ENCODE assay signal across 2 cellular contexts in genomic region chr12:109157986-109158385, GRCh38.
TF ChIP-seq lines count a peak whose summit lies in the region.

No MANE protein-coding gene starts in this region.

TF ChIP-seq in liver, 16 proteins besides CTCF, POLR2A, EP300 and RAD21:
- no peak for TF ChIP-seq FOXA1 (IDR thresholded peaks at IDR 0.05)
- TF ChIP-seq, protein P1, sequence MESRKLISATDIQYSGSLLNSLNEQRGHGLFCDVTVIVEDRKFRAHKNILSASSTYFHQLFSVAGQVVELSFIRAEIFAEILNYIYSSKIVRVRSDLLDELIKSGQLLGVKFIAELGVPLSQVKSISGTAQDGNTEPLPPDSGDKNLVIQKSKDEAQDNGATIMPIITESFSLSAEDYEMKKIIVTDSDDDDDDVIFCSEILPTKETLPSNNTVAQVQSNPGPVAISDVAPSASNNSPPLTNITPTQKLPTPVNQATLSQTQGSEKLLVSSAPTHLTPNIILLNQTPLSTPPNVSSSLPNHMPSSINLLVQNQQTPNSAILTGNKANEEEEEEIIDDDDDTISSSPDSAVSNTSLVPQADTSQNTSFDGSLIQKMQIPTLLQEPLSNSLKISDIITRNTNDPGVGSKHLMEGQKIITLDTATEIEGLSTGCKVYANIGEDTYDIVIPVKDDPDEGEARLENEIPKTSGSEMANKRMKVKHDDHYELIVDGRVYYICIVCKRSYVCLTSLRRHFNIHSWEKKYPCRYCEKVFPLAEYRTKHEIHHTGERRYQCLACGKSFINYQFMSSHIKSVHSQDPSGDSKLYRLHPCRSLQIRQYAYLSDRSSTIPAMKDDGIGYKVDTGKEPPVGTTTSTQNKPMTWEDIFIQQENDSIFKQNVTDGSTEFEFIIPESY (IDR thresholded peaks at IDR 0.05) = no peak
- peak; percentile 50 for TF ChIP-seq NR2F2 (IDR thresholded peaks at IDR 0.05)

TF ChIP-seq in HepG2, 621 proteins besides CTCF, POLR2A, EP300 and RAD21:
- TF ChIP-seq ZNF160 (CRISPR knock-in tag; IDR thresholded peaks at IDR 0.05) (no peak), POLR2AphosphoS5 (IDR thresholded peaks at IDR 0.05; ENCODE audit: low read depth, low read length) (no peak), ZNF629 (CRISPR knock-in tag; conservative IDR thresholded peaks at IDR 0.05) (no peak), YEATS2 (CRISPR knock-in tag; IDR thresholded peaks at IDR 0.05; ENCODE audit: borderline replicate concordance) (no peak), ZNF878 (CRISPR knock-in tag; IDR thresholded peaks at IDR 0.05) (no peak), DNMT1 (CRISPR knock-in tag; IDR thresholded peaks at IDR 0.05) (no peak), KMT2B (CRISPR knock-in tag; IDR thresholded peaks at IDR 0.05) (no peak), ZMYM4 (CRISPR knock-in tag; IDR thresholded peaks at IDR 0.05) (no peak), ZNF354B (CRISPR knock-in tag; IDR thresholded peaks at IDR 0.05) (no peak), NR2F6 (IDR thresholded peaks at IDR 0.05) (no peak), NR2F6 (CRISPR knock-in tag; IDR thresholded peaks at IDR 0.05) (no peak), STAT5B (CRISPR knock-in tag; IDR thresholded peaks at IDR 0.05) (no peak), ZNF7 (CRISPR knock-in tag; IDR thresholded peaks at IDR 0.05) (no peak), TGIF2 (CRISPR knock-in tag; IDR thresholded peaks at IDR 0.05) (no peak), ZNF563 (CRISPR knock-in tag; IDR thresholded peaks at IDR 0.05) (no peak), PAF1 (CRISPR knock-in tag; IDR thresholded peaks at IDR 0.05) (no peak), BRD4 (CRISPR knock-in tag; IDR thresholded peaks at IDR 0.05) (no peak)
- TF ChIP-seq, protein P2, sequence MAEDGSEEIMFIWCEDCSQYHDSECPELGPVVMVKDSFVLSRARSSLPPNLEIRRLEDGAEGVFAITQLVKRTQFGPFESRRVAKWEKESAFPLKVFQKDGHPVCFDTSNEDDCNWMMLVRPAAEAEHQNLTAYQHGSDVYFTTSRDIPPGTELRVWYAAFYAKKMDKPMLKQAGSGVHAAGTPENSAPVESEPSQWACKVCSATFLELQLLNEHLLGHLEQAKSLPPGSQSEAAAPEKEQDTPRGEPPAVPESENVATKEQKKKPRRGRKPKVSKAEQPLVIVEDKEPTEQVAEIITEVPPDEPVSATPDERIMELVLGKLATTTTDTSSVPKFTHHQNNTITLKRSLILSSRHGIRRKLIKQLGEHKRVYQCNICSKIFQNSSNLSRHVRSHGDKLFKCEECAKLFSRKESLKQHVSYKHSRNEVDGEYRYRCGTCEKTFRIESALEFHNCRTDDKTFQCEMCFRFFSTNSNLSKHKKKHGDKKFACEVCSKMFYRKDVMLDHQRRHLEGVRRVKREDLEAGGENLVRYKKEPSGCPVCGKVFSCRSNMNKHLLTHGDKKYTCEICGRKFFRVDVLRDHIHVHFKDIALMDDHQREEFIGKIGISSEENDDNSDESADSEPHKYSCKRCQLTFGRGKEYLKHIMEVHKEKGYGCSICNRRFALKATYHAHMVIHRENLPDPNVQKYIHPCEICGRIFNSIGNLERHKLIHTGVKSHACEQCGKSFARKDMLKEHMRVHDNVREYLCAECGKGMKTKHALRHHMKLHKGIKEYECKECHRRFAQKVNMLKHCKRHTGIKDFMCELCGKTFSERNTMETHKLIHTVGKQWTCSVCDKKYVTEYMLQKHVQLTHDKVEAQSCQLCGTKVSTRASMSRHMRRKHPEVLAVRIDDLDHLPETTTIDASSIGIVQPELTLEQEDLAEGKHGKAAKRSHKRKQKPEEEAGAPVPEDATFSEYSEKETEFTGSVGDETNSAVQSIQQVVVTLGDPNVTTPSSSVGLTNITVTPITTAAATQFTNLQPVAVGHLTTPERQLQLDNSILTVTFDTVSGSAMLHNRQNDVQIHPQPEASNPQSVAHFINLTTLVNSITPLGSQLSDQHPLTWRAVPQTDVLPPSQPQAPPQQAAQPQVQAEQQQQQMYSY (CRISPR knock-in tag; IDR thresholded peaks at IDR 0.05) = no peak
